ENCODE assay signal across 7 cellular contexts in the genomic region with DNA sequence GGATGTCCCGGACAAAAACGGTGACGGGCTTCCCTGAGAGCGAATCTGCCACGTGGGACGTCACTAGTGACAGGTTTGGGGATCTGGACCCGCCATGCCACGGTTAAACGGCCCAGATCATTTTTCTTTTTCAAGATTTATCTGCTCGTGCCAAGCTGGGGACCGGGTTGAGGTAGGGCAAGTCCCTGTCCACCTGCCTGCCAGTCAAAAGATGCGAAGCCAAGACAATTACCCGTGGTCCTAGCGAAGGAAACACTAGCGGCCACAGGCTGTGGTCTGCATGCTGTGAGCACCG. TPM values are rescaled to one million over a fixed set of nuclear protein-coding genes. Genes with fewer than 3 reads are reported as not detected.
DNase-seq lines count a peak whose midpoint lies in the region; ATAC-seq and TF ChIP-seq lines count a peak whose summit lies in the region.

No MANE protein-coding gene starts in this region.

- peaks cover 27% of the 10 kb centered on the region for H3K4me1 ChIP-seq in hepatocyte (ENCODE audit: insufficient read depth)
- peaks cover 24 to 50% (median 39%) of the 10 kb centered on the region in 6 donors for H3K4me1 ChIP-seq in spleen

- no peaks in the 10 kb centered on the region for H3K9me3 ChIP-seq in hepatocyte (ENCODE audit: low read depth)
- H3K9me3 ChIP-seq in spleen: no peaks in the 10 kb centered on the region

- POLR2A ChIA-PET in WTC11 (lab: Charles Lee): no interaction called here

- H3K4me3 Mint-ChIP-seq in WTC11: peak overlapping the region; percentile 67

- H3K27ac ChIP-seq in hepatocyte: no peak overlapping the region
- H3K27ac ChIP-seq in spleen: peak overlapping the region; percentile 10 to 86 (median 78)

- ATAC-seq in GM21717 (IDR thresholded peaks at IDR 0.05; ENCODE audit: unreplicated experiment) (peak; percentile 8), WTC11 (no peak), HG03378 (IDR thresholded peaks at IDR 0.05; ENCODE audit: unreplicated experiment) (no peak)

- 4% methylated on average over 15 of the region's 16 CpGs for WGBS in hepatocyte (ENCODE audit: low lambda C conversion rate, missing lambda C conversion rate)
- WGBS in spleen, 5 donors: 0 to 1% (median 1%) methylated on average over 16 of the region's 16 CpGs

- H3K36me3 ChIP-seq in hepatocyte (replicated peaks; ENCODE audit: insufficient read depth, low read depth) (no peaks in the 10 kb centered on the region), spleen (no peaks in the 10 kb centered on the region)

- CTCF ChIA-PET in WTC11 (lab: Charles Lee): interaction anchor here (0.9 to 1.9 kb wide), 10 partner anchors 8 to 295 kb away, joined by 3 to 30 read pairs (median 5); no protein-coding TSS in a partner anchor

- H3K79me2 ChIP-seq in hepatocyte: no peaks in the 10 kb centered on the region

- TF ChIP-seq CTCF in WTC11 (IDR thresholded peaks at IDR 0.05) (no peak), hepatocyte (IDR thresholded peaks at IDR 0.05; ENCODE audit: poor library complexity) (no peak), spleen (IDR thresholded peaks at IDR 0.05 in 8 of 11, conservative IDR thresholded peaks at IDR 0.05 in 3 of 11) (no peak)

- H3K4me2 ChIP-seq in hepatocyte: peak overlapping the region; percentile 100

- no peak overlapping the region for H3K27ac Mint-ChIP-seq in WTC11

- intact Hi-C loops in spleen (cut with DNase I; ENCODE audit: low total_unique reads): no loop called here

- H3K4me1 Mint-ChIP-seq in WTC11: peaks cover 21% of the 10 kb centered on the region

- no peaks in the 10 kb centered on the region for H3K9me3 Mint-ChIP-seq in WTC11

- H3K27me3 Mint-ChIP-seq in WTC11 (ENCODE audit: low read depth): peaks cover 84% of the 10 kb centered on the region

- H3K9me2 ChIP-seq in hepatocyte (replicated peaks; ENCODE audit: insufficient read depth): no peaks in the 10 kb centered on the region

- H4K20me1 ChIP-seq in hepatocyte (ENCODE audit: insufficient read depth, poor library complexity, severe bottlenecking): no peaks in the 10 kb centered on the region

- no peak for TF ChIP-seq POLR2A in spleen (IDR thresholded peaks at IDR 0.05)

- H2AFZ ChIP-seq in hepatocyte: peak overlapping the region; percentile 88

- H3K36me3 Mint-ChIP-seq in WTC11: no peaks in the 10 kb centered on the region

- H3K27me3 ChIP-seq in hepatocyte (peaks cover 41% of the 10 kb centered on the region), spleen (replicated peaks in 1 of 7) (peaks cover 0 to 20% (median 0%) of the 10 kb centered on the region in 7 donors)

- no peak for DNase-seq in WTC11 (ENCODE audit: low spot score)
- no peak for DNase-seq in hepatocyte (ENCODE audit: low spot score)
- DNase-seq in spleen: no peak
- no peak for DNase-seq in DMS114 treated with DMSO at 0.1 percent for 48 hours (lab: John Stamatoyannopoulos, UW; ENCODE audit: unreplicated experiment)
- no peak for DNase-seq in globus pallidus (ENCODE audit: low spot score)

- H3K4me3 ChIP-seq in hepatocyte (peak overlapping the region; percentile 65), spleen (peak overlapping the region; percentile 58 to 86 (median 73))

TF ChIP-seq in WTC11, 78 proteins besides CTCF, POLR2A, EP300 and RAD21:
- TF ChIP-seq GTF2I (CRISPR knock-in tag; conservative IDR thresholded peaks at IDR 0.05): no peak
- TF ChIP-seq TCF7 (CRISPR knock-in tag; IDR thresholded peaks at IDR 0.05; ENCODE audit: low read depth): no peak
- no peak for TF ChIP-seq ZNF138 (CRISPR knock-in tag; conservative IDR thresholded peaks at IDR 0.05)
- TF ChIP-seq, protein P1, sequence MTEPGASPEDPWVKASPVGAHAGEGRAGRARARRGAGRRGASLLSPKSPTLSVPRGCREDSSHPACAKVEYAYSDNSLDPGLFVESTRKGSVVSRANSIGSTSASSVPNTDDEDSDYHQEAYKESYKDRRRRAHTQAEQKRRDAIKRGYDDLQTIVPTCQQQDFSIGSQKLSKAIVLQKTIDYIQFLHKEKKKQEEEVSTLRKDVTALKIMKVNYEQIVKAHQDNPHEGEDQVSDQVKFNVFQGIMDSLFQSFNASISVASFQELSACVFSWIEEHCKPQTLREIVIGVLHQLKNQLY (CRISPR knock-in tag; IDR thresholded peaks at IDR 0.05): no peak
- TF ChIP-seq IRF2 (CRISPR knock-in tag; IDR thresholded peaks at IDR 0.05; ENCODE audit: borderline replicate concordance, low read depth): no peak
- no peak for TF ChIP-seq CREB1 (CRISPR knock-in tag; IDR thresholded peaks at IDR 0.05)
- TF ChIP-seq, protein P2, sequence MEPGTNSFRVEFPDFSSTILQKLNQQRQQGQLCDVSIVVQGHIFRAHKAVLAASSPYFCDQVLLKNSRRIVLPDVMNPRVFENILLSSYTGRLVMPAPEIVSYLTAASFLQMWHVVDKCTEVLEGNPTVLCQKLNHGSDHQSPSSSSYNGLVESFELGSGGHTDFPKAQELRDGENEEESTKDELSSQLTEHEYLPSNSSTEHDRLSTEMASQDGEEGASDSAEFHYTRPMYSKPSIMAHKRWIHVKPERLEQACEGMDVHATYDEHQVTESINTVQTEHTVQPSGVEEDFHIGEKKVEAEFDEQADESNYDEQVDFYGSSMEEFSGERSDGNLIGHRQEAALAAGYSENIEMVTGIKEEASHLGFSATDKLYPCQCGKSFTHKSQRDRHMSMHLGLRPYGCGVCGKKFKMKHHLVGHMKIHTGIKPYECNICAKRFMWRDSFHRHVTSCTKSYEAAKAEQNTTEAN (CRISPR knock-in tag; IDR thresholded peaks at IDR 0.05): no peak
- TF ChIP-seq, protein P3, sequence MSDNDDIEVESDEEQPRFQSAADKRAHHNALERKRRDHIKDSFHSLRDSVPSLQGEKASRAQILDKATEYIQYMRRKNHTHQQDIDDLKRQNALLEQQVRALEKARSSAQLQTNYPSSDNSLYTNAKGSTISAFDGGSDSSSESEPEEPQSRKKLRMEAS (CRISPR knock-in tag; IDR thresholded peaks at IDR 0.05): peak; percentile 3; the same call in 1 of the 2 replicates

RNA-seq across cellular contexts. Expression of a gene that starts 0.9 kb away (rescaled TPM):
- total RNA-seq in WTC11 (2021) (3.9 to 6.1 TPM (median 3.9 TPM) in 3 replicates), hepatocyte (1.6 TPM in 1 of 2 replicates, not detected in the other), spleen (10 to 100 TPM; 10.8 to 34.0 (median 14.1) TPM)
- polyA plus RNA-seq in hepatocyte (3.2 and 3.5 TPM in 2 replicates), spleen (10 to 100 TPM; 11.3 to 23.3 (median 12.3) TPM)
